8 cellular contexts compared by ENCODE assay signal in genomic region chr13:24923305-24923640, GRCh38.
A peak's percentile ranks its signal among the peaks of the same experiment; 100 is the strongest.
DNase-seq lines count a peak whose midpoint lies in the region; ATAC-seq and TF ChIP-seq lines count a peak whose summit lies in the region.

No MANE protein-coding gene starts in this region.

- no peaks in the 10 kb centered on the region for H3K36me3 ChIP-seq in liver (ENCODE audit: control insufficient read depth in 4 of 4, insufficient read depth in 3 of 4, low read depth in 1 of 4, low read length in 3 of 4)
- H3K36me3 ChIP-seq in suprapubic skin, result no peaks in the 10 kb centered on the region

- TF ChIP-seq CTCF in GM13976 (IDR thresholded peaks at IDR 0.05; ENCODE audit: borderline replicate concordance, control extremely low read depth, extremely low read depth, insufficient read depth, missing control alignments), result no peak
- no peak for TF ChIP-seq CTCF in liver (IDR thresholded peaks at IDR 0.05; ENCODE audit: low read depth, low read length, missing input control)
- no peak for TF ChIP-seq CTCF in suprapubic skin (IDR thresholded peaks at IDR 0.05)

- peaks cover 0 to 12% (median 7%) of the 10 kb centered on the region in 4 donors for H3K4me1 ChIP-seq in liver (ENCODE audit: control insufficient read depth in 4 of 4, insufficient read depth in 4 of 4, low read length in 3 of 4)
- peaks cover 10% of the 10 kb centered on the region for H3K4me1 ChIP-seq in suprapubic skin

- DNase-seq in AG08396 (ENCODE audit: low spot score) (peak; percentile 47), GM13976 (ENCODE audit: low spot score) (peak; percentile 78), NOMO-1 (lab: John Stamatoyannopoulos, UW; ENCODE audit: unreplicated experiment in 2 of 2) (peak; percentile 58 to 66), cerebellar cortex (ENCODE audit: low spot score) (peak; percentile 54), suprapubic skin (ENCODE audit: low spot score in 2 of 2) (no peak)
- DNase-seq in activated CD4-positive, CD25-positive, alpha-beta regulatory T cell (lab: John Stamatoyannopoulos, UW), result no peak

- no peak for TF ChIP-seq EP300 in suprapubic skin (IDR thresholded peaks at IDR 0.05)

- H3K9me3 ChIP-seq in liver (ENCODE audit: control insufficient read depth in 4 of 4, low read length in 3 of 4) (peaks cover 0 to 1% (median 0%) of the 10 kb centered on the region in 4 donors), suprapubic skin (no peaks in the 10 kb centered on the region)

- no peak for TF ChIP-seq POLR2A in suprapubic skin (IDR thresholded peaks at IDR 0.05)

- peak; percentile 64 for ATAC-seq in HG02763 (IDR thresholded peaks at IDR 0.05; ENCODE audit: unreplicated experiment)

- no peak for TF ChIP-seq RAD21 in liver (IDR thresholded peaks at IDR 0.05)

- H3K9ac ChIP-seq in liver (ENCODE audit: low read depth in 1 of 2, low read length in 2 of 2), result peak overlapping the region; percentile 88 to 92

- in situ Hi-C loops in GM13976 (cut with MboI; ENCODE audit: low sequenced_read_pairs, unreplicated experiment), result no loop called here

- under 1% methylated on average over 8 of the region's 8 CpGs for whole genome bisulfite sequencing in liver
- WGBS in suprapubic skin, result 0% methylated on average over 8 of the region's 8 CpGs

- H3K27me3 ChIP-seq in liver (ENCODE audit: control insufficient read depth in 4 of 4, insufficient read depth in 4 of 4, low read length in 3 of 4) (no peaks in the 10 kb centered on the region), suprapubic skin (no peaks in the 10 kb centered on the region)

- H3K27ac ChIP-seq in liver (ENCODE audit: low read depth in 1 of 2, low read length in 2 of 2) (peak overlapping the region; percentile 90 to 98), suprapubic skin (peak overlapping the region; percentile 93)

- H3K4me3 ChIP-seq in liver (ENCODE audit: low read depth in 1 of 3, low read length in 3 of 3) (peak overlapping the region; percentile 78 to 98 (median 95)), suprapubic skin (peak overlapping the region; percentile 82)

TF ChIP-seq in liver, 16 proteins besides CTCF, POLR2A, EP300 and RAD21:
- TF ChIP-seq, protein P1, sequence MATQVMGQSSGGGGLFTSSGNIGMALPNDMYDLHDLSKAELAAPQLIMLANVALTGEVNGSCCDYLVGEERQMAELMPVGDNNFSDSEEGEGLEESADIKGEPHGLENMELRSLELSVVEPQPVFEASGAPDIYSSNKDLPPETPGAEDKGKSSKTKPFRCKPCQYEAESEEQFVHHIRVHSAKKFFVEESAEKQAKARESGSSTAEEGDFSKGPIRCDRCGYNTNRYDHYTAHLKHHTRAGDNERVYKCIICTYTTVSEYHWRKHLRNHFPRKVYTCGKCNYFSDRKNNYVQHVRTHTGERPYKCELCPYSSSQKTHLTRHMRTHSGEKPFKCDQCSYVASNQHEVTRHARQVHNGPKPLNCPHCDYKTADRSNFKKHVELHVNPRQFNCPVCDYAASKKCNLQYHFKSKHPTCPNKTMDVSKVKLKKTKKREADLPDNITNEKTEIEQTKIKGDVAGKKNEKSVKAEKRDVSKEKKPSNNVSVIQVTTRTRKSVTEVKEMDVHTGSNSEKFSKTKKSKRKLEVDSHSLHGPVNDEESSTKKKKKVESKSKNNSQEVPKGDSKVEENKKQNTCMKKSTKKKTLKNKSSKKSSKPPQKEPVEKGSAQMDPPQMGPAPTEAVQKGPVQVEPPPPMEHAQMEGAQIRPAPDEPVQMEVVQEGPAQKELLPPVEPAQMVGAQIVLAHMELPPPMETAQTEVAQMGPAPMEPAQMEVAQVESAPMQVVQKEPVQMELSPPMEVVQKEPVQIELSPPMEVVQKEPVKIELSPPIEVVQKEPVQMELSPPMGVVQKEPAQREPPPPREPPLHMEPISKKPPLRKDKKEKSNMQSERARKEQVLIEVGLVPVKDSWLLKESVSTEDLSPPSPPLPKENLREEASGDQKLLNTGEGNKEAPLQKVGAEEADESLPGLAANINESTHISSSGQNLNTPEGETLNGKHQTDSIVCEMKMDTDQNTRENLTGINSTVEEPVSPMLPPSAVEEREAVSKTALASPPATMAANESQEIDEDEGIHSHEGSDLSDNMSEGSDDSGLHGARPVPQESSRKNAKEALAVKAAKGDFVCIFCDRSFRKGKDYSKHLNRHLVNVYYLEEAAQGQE (IDR thresholded peaks at IDR 0.05), result peak; percentile 34
- TF ChIP-seq, protein P2, sequence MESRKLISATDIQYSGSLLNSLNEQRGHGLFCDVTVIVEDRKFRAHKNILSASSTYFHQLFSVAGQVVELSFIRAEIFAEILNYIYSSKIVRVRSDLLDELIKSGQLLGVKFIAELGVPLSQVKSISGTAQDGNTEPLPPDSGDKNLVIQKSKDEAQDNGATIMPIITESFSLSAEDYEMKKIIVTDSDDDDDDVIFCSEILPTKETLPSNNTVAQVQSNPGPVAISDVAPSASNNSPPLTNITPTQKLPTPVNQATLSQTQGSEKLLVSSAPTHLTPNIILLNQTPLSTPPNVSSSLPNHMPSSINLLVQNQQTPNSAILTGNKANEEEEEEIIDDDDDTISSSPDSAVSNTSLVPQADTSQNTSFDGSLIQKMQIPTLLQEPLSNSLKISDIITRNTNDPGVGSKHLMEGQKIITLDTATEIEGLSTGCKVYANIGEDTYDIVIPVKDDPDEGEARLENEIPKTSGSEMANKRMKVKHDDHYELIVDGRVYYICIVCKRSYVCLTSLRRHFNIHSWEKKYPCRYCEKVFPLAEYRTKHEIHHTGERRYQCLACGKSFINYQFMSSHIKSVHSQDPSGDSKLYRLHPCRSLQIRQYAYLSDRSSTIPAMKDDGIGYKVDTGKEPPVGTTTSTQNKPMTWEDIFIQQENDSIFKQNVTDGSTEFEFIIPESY (IDR thresholded peaks at IDR 0.05), result no peak
- TF ChIP-seq YY1 (IDR thresholded peaks at IDR 0.05) (peak; percentile 78), NR2F2 (IDR thresholded peaks at IDR 0.05) (no peak), HNF4A (conservative IDR thresholded peaks at IDR 0.05) (peak in 1 of 2 donors; percentile 1), TAF1 (conservative IDR thresholded peaks at IDR 0.05) (peak; percentile 13)

Comparison
In these comparisons a context has a peak if more than half of its experiments do, and no peak if none do; other contexts are left out.
1. DNase-seq: peak in AG08396 (single experiment), GM13976 (single experiment), NOMO-1 (2 of 2) and cerebellar cortex (single experiment); none in suprapubic skin (0 of 2) and activated CD4-positive, CD25-positive, alpha-beta regulatory T cell (0 of 4).